In the genomic region with DNA sequence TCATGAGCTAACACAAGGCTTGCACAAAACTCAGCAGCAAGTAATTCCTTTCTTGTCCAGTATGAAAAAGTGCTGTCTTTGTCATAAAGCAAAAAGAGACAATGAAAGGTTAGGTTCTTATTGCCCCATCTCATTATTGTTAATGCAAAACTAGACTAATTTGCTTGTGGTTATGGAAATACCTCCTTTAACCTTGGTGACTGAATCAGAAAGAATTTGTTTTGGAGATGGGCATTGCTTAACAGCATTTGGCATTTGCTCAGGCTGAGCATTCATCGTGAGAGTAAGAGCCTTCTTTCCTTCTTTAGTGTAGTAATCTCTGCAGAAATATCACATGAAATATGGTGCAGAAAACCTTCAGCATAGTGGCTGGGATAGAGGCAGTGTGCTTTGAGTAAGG, we compare ENCODE assay signal across 16 cellular contexts.
DNase-seq lines count a peak whose midpoint lies in the region; ATAC-seq, FAIRE-seq and TF ChIP-seq lines count a peak whose summit lies in the region.
"Had no signal": no experiment of that assay in that cellular context is flagged by ENCODE, and none has a peak within 500 bp of the region (broad histone marks: within the 10 kb centered on the region; RNA-seq: fewer than 3 reads in every experiment).

No MANE protein-coding gene starts in this region.

- TF ChIP-seq CTCF in bronchial epithelial cell (IDR thresholded peaks at IDR 0.05; ENCODE audit: insufficient read depth, low read length, severe bottlenecking) (no peak), kidney epithelial cell (IDR thresholded peaks at IDR 0.05; ENCODE audit: insufficient read depth, low read length, poor library complexity, severe bottlenecking) (no peak), testis (IDR thresholded peaks at IDR 0.05) (no peak)

- no peak for TF ChIP-seq POLR2A in testis (IDR thresholded peaks at IDR 0.05)

- DNase-seq in ACHN = peak; percentile 39
- DNase-seq in bronchial epithelial cell (ENCODE audit: low read depth) = peak; percentile 34
- peak; percentile 82 for DNase-seq in kidney epithelial cell (ENCODE audit: low read depth)
- no peak for DNase-seq in DMS79 treated with DMSO at 0.1 percent for 48 hours (lab: John Stamatoyannopoulos, UW)
- no peak for DNase-seq in testis
- no peak for DNase-seq in posterior vena cava (ENCODE audit: low spot score)
- DNase-seq: effector CD8-positive, alpha-beta T cell; kidney; NCI-H2029; NCI-H524 treated with DMSO at 0.1 percent for 48 hours; posterior cingulate gyrus had no signal

- H3K4me3 ChIP-seq in bronchial epithelial cell (ENCODE audit: low read depth, low read length) (no peak overlapping the region), kidney epithelial cell (ENCODE audit: low read depth, low read length) (no peak overlapping the region), testis (no peak overlapping the region)
- H3K4me3 ChIP-seq: breast epithelium had no signal

- ATAC-seq in HG03457 (IDR thresholded peaks at IDR 0.05; ENCODE audit: unreplicated experiment) = peak; percentile 61
- no peak for ATAC-seq in GM18867 (IDR thresholded peaks at IDR 0.05; ENCODE audit: unreplicated experiment)

- in situ Hi-C loops in ACHN (cut with HindIII; ENCODE audit: low pct_ligation_motif_present, low pct_unique_long_range_greater_than_20kb, low sequenced_read_pairs) = no loop called here

- intact Hi-C loops in testis (cut with DNase I; ENCODE audit: low total_unique reads) = no loop called here
- intact Hi-C loops in posterior vena cava (cut with DNase I) = no loop called here

- H3K4me1 ChIP-seq in testis = no peaks in the 10 kb centered on the region

- H3K27me3 ChIP-seq in bronchial epithelial cell (ENCODE audit: control insufficient read depth, insufficient read depth, low read length) (no peaks in the 10 kb centered on the region), kidney epithelial cell (ENCODE audit: control insufficient read depth, insufficient read depth, low read length) (no peaks in the 10 kb centered on the region), testis (no peaks in the 10 kb centered on the region)
- H3K27me3 ChIP-seq: breast epithelium had no signal

- no peak for FAIRE-seq in bronchial epithelial cell (lab: Jason Lieb, UNC)
- FAIRE-seq: A204.1, kidney had no signal

- H3K36me3 ChIP-seq in bronchial epithelial cell (ENCODE audit: control insufficient read depth, insufficient read depth, low read length) (no peaks in the 10 kb centered on the region), kidney epithelial cell (ENCODE audit: control insufficient read depth, insufficient read depth, low read length) (no peaks in the 10 kb centered on the region), testis (ENCODE audit: low read depth, missing control alignments) (no peaks in the 10 kb centered on the region)
- H3K36me3 ChIP-seq: breast epithelium had no signal

- WGBS in testis, 2 donors = 28 to 62% methylated on average over 1 of the region's 1 CpG

- no peak overlapping the region for H3K27ac ChIP-seq in testis
- H3K27ac ChIP-seq: VCaP had no signal

- no peaks in the 10 kb centered on the region for H3K9me3 ChIP-seq in testis
- H3K9me3 ChIP-seq: breast epithelium had no signal

Comparison
In these comparisons a context has a peak if more than half of its experiments do, and no peak if none do; other contexts are left out.
1. DNase-seq: peak in ACHN (single experiment), bronchial epithelial cell (single experiment) and kidney epithelial cell (single experiment); none in DMS79 treated with DMSO at 0.1 percent for 48 hours (single experiment), testis (single experiment) and posterior vena cava (single experiment).